In the genomic region with DNA sequence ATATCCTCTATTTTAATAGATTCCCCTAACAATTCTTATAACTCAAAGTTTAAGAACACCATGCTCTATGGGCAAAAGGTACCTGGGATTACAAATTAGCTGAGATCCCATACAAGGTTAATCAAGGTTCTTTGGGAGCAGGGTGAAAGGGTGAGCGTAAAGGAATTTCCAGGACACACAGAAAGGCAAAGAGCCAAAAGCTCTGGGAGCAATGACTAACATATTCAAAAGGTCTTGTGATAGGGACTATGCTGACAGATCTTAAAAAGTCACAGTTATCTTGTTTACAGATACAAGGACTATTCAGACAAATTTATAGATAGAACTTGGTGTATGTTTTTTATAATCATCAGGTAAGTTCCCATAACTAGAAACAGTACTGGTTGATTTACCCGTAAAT, we compare ENCODE assay signal across 26 cellular contexts. TPM values are rescaled to one million over a fixed set of nuclear protein-coding genes. Genes with fewer than 3 reads are reported as not detected.
DNase-seq lines count a peak whose midpoint lies in the region; ATAC-seq and TF ChIP-seq lines count a peak whose summit lies in the region.
"Had no signal": no experiment of that assay in that cellular context is flagged by ENCODE, and none has a peak within 500 bp of the region (broad histone marks: within the 10 kb centered on the region; RNA-seq: fewer than 3 reads in every experiment).

No MANE protein-coding gene starts in this region.

- peaks cover 7% of the 10 kb centered on the region for H3F3A ChIP-seq in SK-N-SH (replicated peaks; ENCODE audit: insufficient read depth)

- no peak for TF ChIP-seq CTCF in SK-N-SH (IDR thresholded peaks at IDR 0.05)
- TF ChIP-seq CTCF in fibroblast of the aortic adventitia (IDR thresholded peaks at IDR 0.05; ENCODE audit: insufficient read depth, low read length), result no peak

- CTCF ChIA-PET in SK-N-SH (lab: Yijun Ruan, JAX), result interaction anchor here (0.6 to 1.1 kb wide), 3 partner anchors 10 to 131 kb away, joined by 3 to 4 read pairs (median 3); no protein-coding TSS in a partner anchor

- no peaks in the 10 kb centered on the region for H3K79me2 ChIP-seq in SK-N-SH (ENCODE audit: insufficient read depth)

- H3K4me3 Mint-ChIP-seq in activated naive CD8-positive, alpha-beta T cell treated with anti-CD3 and anti-CD28 coated beads for 36 hours, result no peak overlapping the region
- H3K4me3 Mint-ChIP-seq: activated CD4-positive, alpha-beta memory T cell treated with anti-CD3 and anti-CD28 coated beads, Interleukin-2, amount 10 ng/mL, durations not matched to agents 7 days and 5 days; activated T-cell treated with anti-CD3 and anti-CD28 coated beads, Interleukin-2, amount 50 U/mL, for 4 hours; IgD-negative memory B cell; stimulated activated naive B cell treated with anti-CD40 and anti-IgM and Interleukin-4, amounts not matched to agents 10 μg/mL and 1 μg/mL and 100 μg/mL, for 72 hours; WTC11 had no signal

- H3K27ac Mint-ChIP-seq in activated naive CD8-positive, alpha-beta T cell treated with anti-CD3 and anti-CD28 coated beads for 36 hours, result no peak overlapping the region
- H3K27ac Mint-ChIP-seq: activated CD4-positive, alpha-beta memory T cell treated with anti-CD3 and anti-CD28 coated beads, Interleukin-2, amount 10 ng/mL, durations not matched to agents 7 days and 5 days; activated naive CD4-positive, alpha-beta T cell treated with anti-CD3 and anti-CD28 coated beads, Interleukin-2, amount 50 U/mL, for 72 hours; stimulated activated naive B cell treated with anti-CD40 and anti-IgM and Interleukin-4, amounts not matched to agents 10 μg/mL and 1 μg/mL and 100 μg/mL, for 72 hours; WTC11 had no signal

- H3K4me3 ChIP-seq in SK-N-SH (ENCODE audit: low read depth in 2 of 2, low read length in 1 of 2) (no peak overlapping the region), fibroblast of the aortic adventitia (ENCODE audit: low read depth, low read length) (no peak overlapping the region)
- H3K4me3 ChIP-seq: cardiac muscle cell, esophagus squamous epithelium, thyroid gland had no signal

- H3K4me2 ChIP-seq in SK-N-SH, result peak overlapping the region; percentile 54

- DNase-seq in DMS 273 (lab: John Stamatoyannopoulos, UW; ENCODE audit: unreplicated experiment), result peak; percentile 3
- no peak for DNase-seq in DMS 273 treated with DMSO at 0.1 percent for 48 hours (lab: John Stamatoyannopoulos, UW)
- DNase-seq in SK-N-SH, result no peak
- peak; percentile 36 for DNase-seq in fibroblast of the aortic adventitia (ENCODE audit: low read depth)
- peak; percentile 79 for DNase-seq in renal cortical epithelial cell (ENCODE audit: low read depth)
- no peak for DNase-seq in activated naive CD8-positive, alpha-beta T cell treated with anti-CD3 and anti-CD28 coated beads for 36 hours
- DNase-seq: activated CD4-positive, alpha-beta memory T cell treated with anti-CD3 and anti-CD28 coated beads, Interleukin-2, amount 10 ng/mL, durations not matched to agents 7 days and 5 days; activated T-cell treated with anti-CD3 and anti-CD28 coated beads, Interleukin-2, amount 50 U/mL, for 4 hours; effector CD4-positive, alpha-beta T cell; esophagus squamous epithelium; left colon; midbrain; NCI-H1048; NCI-H510A; stimulated activated CD4-positive, alpha-beta T cell treated with anti-CD3 and anti-CD28 coated beads, Interleukin-15, amount 100 ng/mL, for 24 hours; stimulated activated naive B cell treated with anti-CD40 and anti-IgM and Interleukin-4, amounts not matched to agents 10 μg/mL and 1 μg/mL and 100 μg/mL, for 72 hours; T-helper 2 cell; thyroid gland had no signal

- ATAC-seq in HG03432 (IDR thresholded peaks at IDR 0.05; ENCODE audit: unreplicated experiment) (no peak), GM18511 (IDR thresholded peaks at IDR 0.05; ENCODE audit: unreplicated experiment) (no peak)
- ATAC-seq: activated naive CD4-positive, alpha-beta T cell treated with anti-CD3 and anti-CD28 coated beads, Interleukin-2, amount 50 U/mL, for 72 hours; activated T-cell treated with anti-CD3 and anti-CD28 coated beads, Interleukin-2, amount 50 U/mL, for 4 hours; left colon; stimulated activated naive B cell treated with anti-CD40 and anti-IgM and Interleukin-4, amounts not matched to agents 10 μg/mL and 1 μg/mL and 100 μg/mL, for 72 hours; WTC11 had no signal

- POLR2A ChIA-PET in SK-N-SH (lab: Yijun Ruan, JAX), result no interaction called here

- H3K4me1 Mint-ChIP-seq in activated naive CD8-positive, alpha-beta T cell treated with anti-CD3 and anti-CD28 coated beads for 36 hours, result peaks cover 8% of the 10 kb centered on the region
- H3K4me1 Mint-ChIP-seq: IgD-negative memory B cell; stimulated activated naive B cell treated with anti-CD40 and anti-IgM and Interleukin-4, amounts not matched to agents 10 μg/mL and 1 μg/mL and 100 μg/mL, for 72 hours had no signal

- no peaks in the 10 kb centered on the region for H3K9me2 ChIP-seq in SK-N-SH

- no peaks in the 10 kb centered on the region for H3K27me3 ChIP-seq in SK-N-SH (ENCODE audit: insufficient read depth)
- H3K27me3 ChIP-seq: cardiac muscle cell, esophagus squamous epithelium, thyroid gland had no signal

- 67% methylated on average over 2 of the region's 2 CpGs for WGBS in SK-N-SH (ENCODE audit: low lambda C conversion rate)

- no peaks in the 10 kb centered on the region for H3K36me3 ChIP-seq in SK-N-SH (replicated peaks in 1 of 2; ENCODE audit: control insufficient read depth in 1 of 2, insufficient read depth in 2 of 2, low read length in 1 of 2)
- H3K36me3 ChIP-seq: cardiac muscle cell, esophagus squamous epithelium, thyroid gland had no signal

- peak overlapping the region; percentile 54; the same call in 1 of the 2 replicates for H3K9ac ChIP-seq in SK-N-SH

- H3K36me3 Mint-ChIP-seq in activated naive CD8-positive, alpha-beta T cell treated with anti-CD3 and anti-CD28 coated beads for 36 hours, result no peaks in the 10 kb centered on the region
- H3K36me3 Mint-ChIP-seq: IgD-negative memory B cell, WTC11 had no signal

- no peak overlapping the region for H2AFZ ChIP-seq in SK-N-SH (ENCODE audit: low read depth)

- no peak for TF ChIP-seq RAD21 in SK-N-SH (IDR thresholded peaks at IDR 0.05; ENCODE audit: low read length)

- peak overlapping the region; percentile 76 to 89; a peak in 3 of 4 replicates for H3K27ac ChIP-seq in SK-N-SH (ENCODE audit: low read depth in 2 of 2, low read length in 1 of 2)
- H3K27ac ChIP-seq: 22Rv1, C4-2B, cardiac muscle cell, esophagus squamous epithelium, thyroid gland had no signal

- H3K9me3 Mint-ChIP-seq in activated naive CD8-positive, alpha-beta T cell treated with anti-CD3 and anti-CD28 coated beads for 36 hours, result peaks cover 5% of the 10 kb centered on the region
- H3K9me3 Mint-ChIP-seq: activated naive CD4-positive, alpha-beta T cell treated with anti-CD3 and anti-CD28 coated beads, Interleukin-2, amount 50 U/mL, for 72 hours; WTC11 had no signal

- no peaks in the 10 kb centered on the region; the same call in 1 of the 2 replicates for H3K9me3 ChIP-seq in SK-N-SH
- H3K9me3 ChIP-seq: esophagus squamous epithelium, thyroid gland had no signal

- H4K20me1 ChIP-seq in SK-N-SH (ENCODE audit: insufficient read depth), result no peaks in the 10 kb centered on the region

- peaks cover 2 to 6% of the 10 kb centered on the region in 2 experiments; a peak in 3 of 4 replicates for H3K4me1 ChIP-seq in SK-N-SH (ENCODE audit: control insufficient read depth in 1 of 2, insufficient read depth in 2 of 2, low read depth in 1 of 2, low read length in 1 of 2)
- H3K4me1 ChIP-seq: esophagus squamous epithelium had no signal

- H3K27me3 Mint-ChIP-seq in activated naive CD8-positive, alpha-beta T cell treated with anti-CD3 and anti-CD28 coated beads for 36 hours, result peaks cover 5% of the 10 kb centered on the region
- H3K27me3 Mint-ChIP-seq: stimulated activated naive B cell treated with anti-CD40 and anti-IgM and Interleukin-4, amounts not matched to agents 10 μg/mL and 1 μg/mL and 100 μg/mL, for 72 hours had no signal

- no peak for TF ChIP-seq EP300 in SK-N-SH (IDR thresholded peaks at IDR 0.05; ENCODE audit: borderline replicate concordance in 1 of 2, low read depth in 1 of 2, low read length in 1 of 2)

TF ChIP-seq in SK-N-SH, 30 proteins besides CTCF, POLR2A, EP300 and RAD21:
- TF ChIP-seq TCF12 (IDR thresholded peaks at IDR 0.05) (peak; percentile 10; the same call in 1 of the 2 replicates), FOSL2 (IDR thresholded peaks at IDR 0.05; ENCODE audit: borderline replicate concordance, low read depth) (no peak), NFIC (IDR thresholded peaks at IDR 0.05; ENCODE audit: borderline replicate concordance) (peak; percentile 45; the same call in 1 of the 2 replicates), SIN3A (IDR thresholded peaks at IDR 0.05; ENCODE audit: borderline replicate concordance, low read depth, low read length) (no peak), RXRA (IDR thresholded peaks at IDR 0.05; ENCODE audit: borderline replicate concordance, low read depth) (peak; percentile 43; the same call in 1 of the 2 replicates)

RNA-seq across cellular contexts. Expression of a gene that starts 19.5 kb away (rescaled TPM):
- polyA plus RNA-seq in SK-N-SH (2012; rRNA removed), result 55.0 and 74.3 TPM in 2 replicates
- 60.6 and 69.2 TPM in 2 replicates for polyA plus RNA-seq in SK-N-SH (2012; cell fraction: cytosol; rRNA removed)
- 89.8 and 149 TPM in 2 replicates for polyA plus RNA-seq in SK-N-SH (2012; cell fraction: nucleus; rRNA removed)
- 131 and 211 TPM in 2 replicates for total RNA-seq in fibroblast of the aortic adventitia (ENCODE audit: low replicate concordance)
- 110 and 281 TPM in 2 replicates for total RNA-seq in renal cortical epithelial cell
- 10 to 100 TPM; 22.2 to 22.5 TPM for total RNA-seq in activated naive CD8-positive, alpha-beta T cell treated with anti-CD3 and anti-CD28 coated beads for 36 hours

RNA-seq across cellular contexts. Expression of a gene that starts 58.0 kb away (rescaled TPM):
- polyA plus RNA-seq in SK-N-SH (2012; rRNA removed), result 0.21 and 0.26 TPM in 2 replicates
- polyA plus RNA-seq in SK-N-SH (2012; cell fraction: cytosol; rRNA removed), result 0.16 and 0.37 TPM in 2 replicates
- polyA plus RNA-seq in SK-N-SH (2012; cell fraction: nucleus; rRNA removed), result 0.89 and 2.0 TPM in 2 replicates
- total RNA-seq in fibroblast of the aortic adventitia (ENCODE audit: low replicate concordance) (not detected in 2 replicates), renal cortical epithelial cell (not detected in 2 replicates)
- total RNA-seq in activated naive CD8-positive, alpha-beta T cell treated with anti-CD3 and anti-CD28 coated beads for 36 hours, result not detected
- total RNA-seq: activated T-cell treated with anti-CD3 and anti-CD28 coated beads, Interleukin-2, amount 50 U/mL, for 4 hours; cardiac muscle cell; left colon; thyroid gland had no signal
- polyA plus RNA-seq: cardiac muscle cell, IgD-negative memory B cell had no signal

Comparison
In these comparisons a context has a peak if more than half of its experiments do, and no peak if none do; other contexts are left out.
1. DNase-seq: peak in DMS 273 (single experiment), fibroblast of the aortic adventitia (single experiment) and renal cortical epithelial cell (single experiment); none in DMS 273 treated with DMSO at 0.1 percent for 48 hours (single experiment), SK-N-SH (single experiment) and activated naive CD8-positive, alpha-beta T cell treated with anti-CD3 and anti-CD28 coated beads for 36 hours (single experiment).